8 cellular contexts compared by ENCODE assay signal in the genomic region with DNA sequence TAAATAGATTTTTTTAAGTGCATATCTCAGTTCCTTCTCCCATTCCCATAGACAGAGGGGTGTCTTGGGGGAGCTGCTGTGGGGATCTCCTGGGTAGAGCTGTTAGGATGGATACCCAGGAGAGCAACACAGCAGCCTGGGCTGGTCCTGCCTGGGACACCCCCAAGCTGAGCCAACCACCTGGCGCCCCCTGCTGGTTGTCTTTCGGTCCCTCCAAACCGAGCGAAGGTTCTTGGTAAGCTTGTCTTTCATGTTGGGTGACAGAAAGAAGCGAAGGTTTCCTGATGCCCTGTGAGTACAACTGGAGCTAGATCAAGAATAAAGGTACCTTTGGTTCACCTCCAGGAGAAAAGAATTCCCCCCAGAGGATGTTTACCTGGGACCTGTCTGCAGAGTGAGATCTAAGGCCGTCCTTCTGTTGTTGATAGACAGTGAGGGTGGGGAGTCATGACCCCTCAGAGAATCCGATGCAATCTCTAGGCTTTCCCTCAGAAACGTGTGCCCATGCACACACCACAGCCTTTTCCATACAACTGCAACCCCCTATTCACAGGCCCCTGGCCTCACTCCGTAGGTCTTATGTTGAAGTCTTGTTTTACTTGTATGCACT. TPM values are rescaled to one million over a fixed set of nuclear protein-coding genes. Genes with fewer than 3 reads are reported as not detected.
A peak's percentile ranks its signal among the peaks of the same experiment; 100 is the strongest.
DNase-seq lines count a peak whose midpoint lies in the region; ATAC-seq and TF ChIP-seq lines count a peak whose summit lies in the region.

No MANE protein-coding gene starts in this region.

- peak overlapping the region in 2 of 8 donors; percentile 10 to 38 for H3K27ac Mint-ChIP-seq in CD8-positive, alpha-beta memory T cell

- H3K9me3 ChIP-seq in CD8-positive, alpha-beta memory T cell (ENCODE audit: low read length), result no peaks in the 10 kb centered on the region
- H3K9me3 ChIP-seq in Loucy (ENCODE audit: insufficient read depth, low read depth, low read length), result no peaks in the 10 kb centered on the region

- H3K4me1 ChIP-seq in CD8-positive, alpha-beta memory T cell (ENCODE audit: insufficient read depth, low read length), result peaks cover 18% of the 10 kb centered on the region
- no peaks in the 10 kb centered on the region for H3K4me1 ChIP-seq in Loucy (ENCODE audit: insufficient read depth, low read length, poor library complexity, severe bottlenecking)

- peaks cover 2 to 51% (median 7%) of the 10 kb centered on the region in 3 donors for H3K36me3 Mint-ChIP-seq in CD8-positive, alpha-beta memory T cell

- peak; percentile 78 for ATAC-seq in GM19463 (IDR thresholded peaks at IDR 0.05; ENCODE audit: unreplicated experiment)
- no peak for ATAC-seq in GM18870 (IDR thresholded peaks at IDR 0.05; ENCODE audit: unreplicated experiment)

- H3F3A ChIP-seq in Loucy (ENCODE audit: low read depth), result no peaks in the 10 kb centered on the region

- no peaks in the 10 kb centered on the region for H4K20me1 ChIP-seq in Loucy (ENCODE audit: insufficient read depth, low read length, poor library complexity, severe bottlenecking)

- no peaks in the 10 kb centered on the region for H3K27me3 Mint-ChIP-seq in CD8-positive, alpha-beta memory T cell

- peaks cover 4% of the 10 kb centered on the region for H3K36me3 ChIP-seq in CD8-positive, alpha-beta memory T cell (ENCODE audit: insufficient read depth, low read length)
- no peaks in the 10 kb centered on the region for H3K36me3 ChIP-seq in Loucy (ENCODE audit: insufficient read depth, low read length)

- DNase-seq in CD8-positive, alpha-beta memory T cell, result peak; percentile 57 to 81 (median 65)
- DNase-seq in T-helper 9 cell (peak; percentile 80), anterior cingulate cortex (lab: John Stamatoyannopoulos, UW) (peak in 39 of 58 donors; percentile 11 to 72 (median 45)), iPS DF 4.7 (ENCODE audit: extremely low read depth, low spot score) (peak; percentile 46)
- peak; percentile 76 to 77 for DNase-seq in stimulated activated CD4-positive, alpha-beta T cell treated with anti-CD3 and anti-CD28 coated beads, Interleukin-15, amount 100 ng/mL, for 1 hour (ENCODE audit: low read depth in 1 of 2, low spot score in 1 of 2)

- H3K27me3 ChIP-seq in CD8-positive, alpha-beta memory T cell (ENCODE audit: insufficient read depth, low read length, poor library complexity, severe bottlenecking), result no peaks in the 10 kb centered on the region
- H3K27me3 ChIP-seq in Loucy (ENCODE audit: insufficient read depth, low read length, poor library complexity, severe bottlenecking), result peaks cover 11% of the 10 kb centered on the region

- no peak overlapping the region for H3K4me3 ChIP-seq in CD8-positive, alpha-beta memory T cell (ENCODE audit: low read length)
- no peak overlapping the region for H3K4me3 ChIP-seq in Loucy (ENCODE audit: low read length, poor library complexity, severe bottlenecking)

- H3K9me2 ChIP-seq in Loucy (replicated peaks; ENCODE audit: low read depth, low read length), result no peaks in the 10 kb centered on the region

- TF ChIP-seq CTCF in Loucy (conservative IDR thresholded peaks at IDR 0.05; ENCODE audit: low read length), result peak; percentile 94

- H3K9ac ChIP-seq in Loucy (ENCODE audit: low read depth, low read length, poor library complexity, severe bottlenecking), result no peak overlapping the region

- POLR2A ChIA-PET in CD8-positive, alpha-beta memory T cell (lab: Charles Lee), result no interaction called here

- H3K4me1 Mint-ChIP-seq in CD8-positive, alpha-beta memory T cell, result peaks cover 2 to 6% (median 5%) of the 10 kb centered on the region in 3 donors

- no peak overlapping the region for H2AFZ ChIP-seq in Loucy (ENCODE audit: low read length)

- CTCF ChIA-PET in CD8-positive, alpha-beta memory T cell (lab: Charles Lee), result interaction anchor here (0.6 to 10.7 kb wide), 18 partner anchors 11 to 207 kb away, joined by 3 to 157 read pairs (median 4); no protein-coding TSS in a partner anchor

- H3K27ac ChIP-seq in CD8-positive, alpha-beta memory T cell (ENCODE audit: low read depth, low read length), result no peak overlapping the region

- H3K4me2 ChIP-seq in Loucy (ENCODE audit: low read depth, low read length, poor library complexity, severe bottlenecking), result no peak overlapping the region

- no peak overlapping the region for H3K4me3 Mint-ChIP-seq in CD8-positive, alpha-beta memory T cell

- no peaks in the 10 kb centered on the region for H3K9me3 Mint-ChIP-seq in CD8-positive, alpha-beta memory T cell

- H3K79me2 ChIP-seq in Loucy (ENCODE audit: insufficient read depth, low read length), result no peaks in the 10 kb centered on the region

RNA-seq across cellular contexts. Expression of a gene that starts 50.8 kb away (rescaled TPM):
- total RNA-seq in CD8-positive, alpha-beta memory T cell, result 10 to 100 TPM; 60.3 to 60.5 TPM
- polyA plus RNA-seq in CD8-positive, alpha-beta memory T cell, result 11.9 TPM
